Comparison of ENCODE assay signal across 19 cellular contexts in the genomic region with DNA sequence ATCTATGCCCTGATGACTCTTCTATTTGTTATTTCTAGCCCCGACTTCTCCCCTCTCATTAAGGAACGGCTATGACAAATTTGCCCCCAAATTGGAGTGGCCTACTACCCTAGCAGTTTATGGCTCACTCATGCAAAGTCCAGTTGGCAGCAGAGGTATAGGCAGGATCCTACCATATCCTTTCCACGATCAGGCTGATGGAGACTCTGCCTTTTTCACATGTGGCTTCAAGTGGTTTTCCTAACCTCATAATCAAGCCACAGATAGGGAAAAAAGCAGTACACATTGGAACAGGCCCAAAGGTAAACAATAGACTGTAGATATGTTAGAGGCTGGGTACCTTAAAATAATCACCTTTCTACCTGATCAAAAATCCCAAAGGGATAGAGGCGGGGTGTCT.
"Had no signal": no experiment of that assay in that cellular context is flagged by ENCODE, and none has a peak within 500 bp of the region (broad histone marks: within the 10 kb centered on the region; RNA-seq: fewer than 3 reads in every experiment).

No MANE protein-coding gene starts in this region.

- H3K27me3 Mint-ChIP-seq: activated naive CD4-positive, alpha-beta T cell treated with anti-CD3 and anti-CD28 coated beads, Interleukin-2, amount 50 U/mL, for 24 hours had no signal

- FAIRE-seq: RCC 7860 had no signal

- H3K4me3 Mint-ChIP-seq: activated CD8-positive, alpha-beta T cell treated with anti-CD3 and anti-CD28 coated beads, Interleukin-2, amount 10 ng/mL, durations not matched to agents 7 days and 5 days; activated naive CD4-positive, alpha-beta T cell treated with anti-CD3 and anti-CD28 coated beads, Interleukin-2, amount 50 U/mL, for 24 hours; WTC11 had no signal

- DNase-seq: activated CD4-positive, alpha-beta T cell treated with anti-CD3 and anti-CD28 coated beads for 48 hours; activated CD4-positive, alpha-beta T cell treated with anti-CD3 and anti-CD28 coated beads, Interleukin-2, amount 50 U/mL, for 4 hours; activated CD4-positive, CD25-positive, alpha-beta regulatory T cell treated with anti-CD3 and anti-CD28 coated beads, Interleukin-2, amount 50 U/mL, for 72 hours; activated CD8-positive, alpha-beta memory T cell treated with anti-CD3 and anti-CD28 coated beads, Interleukin-2, amount 50 U/mL, for 48 hours; activated CD8-positive, alpha-beta T cell treated with anti-CD3 and anti-CD28 coated beads, Interleukin-2, amount 10 ng/mL, durations not matched to agents 7 days and 5 days; activated T-cell treated with anti-CD3 and anti-CD28 coated beads, Interleukin-2, amount 50 U/mL, for 1 hour; aorta; caudate nucleus; Karpas-422; MM.1S; NCI-H1930; NCI-H446; NCI-H524; PC-3; SW 1271 had no signal

- H3K27ac Mint-ChIP-seq: activated CD8-positive, alpha-beta T cell treated with anti-CD3 and anti-CD28 coated beads, Interleukin-2, amount 10 ng/mL, durations not matched to agents 7 days and 5 days; activated naive CD4-positive, alpha-beta T cell treated with anti-CD3 and anti-CD28 coated beads, Interleukin-2, amount 50 U/mL, for 24 hours; WTC11 had no signal

- ATAC-seq: activated CD8-positive, alpha-beta T cell treated with anti-CD3 and anti-CD28 coated beads, Interleukin-2, amount 10 ng/mL, durations not matched to agents 7 days and 5 days; PC-3; WTC11 had no signal

- H3K36me3 ChIP-seq: breast epithelium had no signal

- H3K27ac ChIP-seq: breast epithelium had no signal

- H3K4me1 Mint-ChIP-seq: activated naive CD4-positive, alpha-beta T cell treated with anti-CD3 and anti-CD28 coated beads, Interleukin-2, amount 50 U/mL, for 24 hours; WTC11 had no signal

- H3K36me3 Mint-ChIP-seq: activated naive CD4-positive, alpha-beta T cell treated with anti-CD3 and anti-CD28 coated beads, Interleukin-2, amount 50 U/mL, for 24 hours; WTC11 had no signal

- H3K27me3 ChIP-seq: breast epithelium had no signal

- H3K9me3 ChIP-seq: breast epithelium had no signal

- H3K4me1 ChIP-seq: breast epithelium had no signal

- H3K4me3 ChIP-seq: breast epithelium had no signal
